8 cellular contexts compared by ENCODE assay signal in genomic region chr6:28161410-28162079, GRCh38. TPM values are rescaled to one million over a fixed set of nuclear protein-coding genes. Genes with fewer than 3 reads are reported as not detected.
DNase-seq lines count a peak whose midpoint lies in the region; ATAC-seq and TF ChIP-seq lines count a peak whose summit lies in the region.

No MANE protein-coding gene starts in this region.

- peak in 1 of 4 donors; percentile 8 for TF ChIP-seq POLR2A in esophagus squamous epithelium (IDR thresholded peaks at IDR 0.05)

- H3K36me3 Mint-ChIP-seq in naive thymus-derived CD4-positive, alpha-beta T cell = peaks cover 23 to 54% (median 37%) of the 10 kb centered on the region in 5 donors

- TF ChIP-seq CTCF in esophagus squamous epithelium (IDR thresholded peaks at IDR 0.05) = no peak

- POLR2A ChIA-PET in naive thymus-derived CD4-positive, alpha-beta T cell (lab: Charles Lee) = interaction anchor here (0.6 to 1.0 kb wide), 4 partner anchors 20 to 779 kb away, joined by 3 to 4 read pairs (median 3); partner anchors contain the start of genes ZKSCAN8 and ZSCAN26

- ATAC-seq in HG03139 (IDR thresholded peaks at IDR 0.05; ENCODE audit: unreplicated experiment) = peak; percentile 89
- peak; percentile 97 for ATAC-seq in naive thymus-derived CD4-positive, alpha-beta T cell

- H3K4me3 ChIP-seq in NT2/D1 (ENCODE audit: insufficient read length, low read depth) (peak overlapping the region; percentile 65), esophagus squamous epithelium (peak overlapping the region; percentile 27 to 64 (median 46))
- peak overlapping the region; percentile 54 for H3K4me3 ChIP-seq in naive thymus-derived CD4-positive, alpha-beta T cell (ENCODE audit: low read length)

- H3K27me3 Mint-ChIP-seq in naive thymus-derived CD4-positive, alpha-beta T cell = peaks cover 0 to 8% (median 5%) of the 10 kb centered on the region in 5 donors

- H3K9me3 ChIP-seq in NT2/D1 (ENCODE audit: insufficient read depth, low read length) = no peaks in the 10 kb centered on the region
- no peaks in the 10 kb centered on the region for H3K9me3 ChIP-seq in esophagus squamous epithelium
- no peaks in the 10 kb centered on the region for H3K9me3 ChIP-seq in naive thymus-derived CD4-positive, alpha-beta T cell (ENCODE audit: control insufficient read depth in 2 of 3, low read length in 3 of 3)

- CTCF ChIA-PET in naive thymus-derived CD4-positive, alpha-beta T cell (lab: Charles Lee) = no interaction called here

- H3K4me1 ChIP-seq in NT2/D1 (ENCODE audit: insufficient read depth, insufficient read length) = no peaks in the 10 kb centered on the region
- H3K4me1 ChIP-seq in esophagus squamous epithelium = peaks cover 0 to 16% (median 0%) of the 10 kb centered on the region in 3 donors
- H3K4me1 ChIP-seq in naive thymus-derived CD4-positive, alpha-beta T cell (ENCODE audit: control insufficient read depth in 2 of 2, insufficient read depth in 2 of 2, low read length in 2 of 2) = peaks cover 0 to 11% of the 10 kb centered on the region in 2 donors

- H3K36me3 ChIP-seq in NT2/D1 (ENCODE audit: insufficient read depth, insufficient read length, low read length) = peaks cover 7% of the 10 kb centered on the region
- H3K36me3 ChIP-seq in esophagus squamous epithelium = peaks cover 0 to 29% (median 0%) of the 10 kb centered on the region in 3 donors
- H3K36me3 ChIP-seq in naive thymus-derived CD4-positive, alpha-beta T cell (ENCODE audit: control insufficient read depth in 2 of 3, insufficient read depth in 3 of 3, low read length in 3 of 3) = no peaks in the 10 kb centered on the region

- peak overlapping the region; percentile 64 to 85 (median 79) for H3K4me3 Mint-ChIP-seq in naive thymus-derived CD4-positive, alpha-beta T cell

- 6 to 15% methylated on average over 10 to 21 of the region's 32 CpGs for WGBS in esophagus squamous epithelium, 2 donors

- H3K27me3 ChIP-seq in NT2/D1 (ENCODE audit: insufficient read depth, insufficient read length) = no peaks in the 10 kb centered on the region
- no peaks in the 10 kb centered on the region for H3K27me3 ChIP-seq in esophagus squamous epithelium
- H3K27me3 ChIP-seq in naive thymus-derived CD4-positive, alpha-beta T cell (ENCODE audit: control insufficient read depth in 2 of 2, insufficient read depth in 2 of 2, low read length in 2 of 2) = no peaks in the 10 kb centered on the region

- peak overlapping the region in 1 of 4 donors; percentile 7 for H3K27ac ChIP-seq in esophagus squamous epithelium
- peak overlapping the region; percentile 15 for H3K27ac ChIP-seq in naive thymus-derived CD4-positive, alpha-beta T cell (ENCODE audit: low read depth, low read length)

- peak overlapping the region in 8 of 9 donors; percentile 5 to 77 (median 46) for H3K27ac Mint-ChIP-seq in naive thymus-derived CD4-positive, alpha-beta T cell

- H3K9me3 Mint-ChIP-seq in naive thymus-derived CD4-positive, alpha-beta T cell = peaks cover 0 to 16% (median 5%) of the 10 kb centered on the region in 11 donors

- H3K4me1 Mint-ChIP-seq in naive thymus-derived CD4-positive, alpha-beta T cell = peaks cover 8 to 17% (median 16%) of the 10 kb centered on the region in 7 donors

- peak; percentile 51 to 65 for DNase-seq in NCI-H187 (lab: John Stamatoyannopoulos, UW)
- DNase-seq in NCI-H187 treated with DMSO at 0.1 percent for 48 hours (lab: John Stamatoyannopoulos, UW) = no peak
- DNase-seq in NT2/D1 (ENCODE audit: low read depth, low spot score) = peak; percentile 73
- peak; percentile 88 for DNase-seq in activated T-cell treated with anti-CD3 and anti-CD28 coated beads, Interleukin-2, amount 50 U/mL, for 1 hour
- no peak for DNase-seq in esophagus squamous epithelium (lab: John Stamatoyannopoulos, UW)
- DNase-seq in naive thymus-derived CD4-positive, alpha-beta T cell = peak; percentile 63 to 88 (median 80)
- DNase-seq in stimulated activated CD8-positive, alpha-beta memory T cell treated with anti-CD3 and anti-CD28 coated beads, Interleukin-7, amount 100 ng/mL, for 48 hours (ENCODE audit: extremely low read depth in 1 of 2, low read depth in 1 of 2) = peak; percentile 66 to 79

- intact Hi-C loops in esophagus squamous epithelium (cut with DNase I) = no loop called here
- intact Hi-C loops in naive thymus-derived CD4-positive, alpha-beta T cell (cut with micrococcal nuclease) = loop anchor here in 1 of 2 donors (1.0 kb wide), 1 partner anchor 20 kb away; the partner anchor contains the start of gene ZKSCAN8

- peak overlapping the region; percentile 83 for H3K9ac ChIP-seq in NT2/D1 (ENCODE audit: insufficient read length, low read depth)

RNA-seq across cellular contexts. Expression of gene ZKSCAN8, which starts 19.9 kb away (rescaled TPM):
- 10 to 100 TPM in 1 of 4 donors, 1 to 10 TPM in 3; 2.2 to 17.5 (median 5.9) TPM for total RNA-seq in esophagus squamous epithelium
- total RNA-seq in naive thymus-derived CD4-positive, alpha-beta T cell = 10 to 100 TPM; 23.8 to 46.7 (median 25.7) TPM
- polyA plus RNA-seq in naive thymus-derived CD4-positive, alpha-beta T cell = 1 to 10 TPM in 1 of 2 donors, under 1 TPM in 1; 0.52 to 3.3 TPM

RNA-seq across cellular contexts. Expression of gene ZSCAN16, which starts 37.1 kb away (rescaled TPM):
- total RNA-seq in esophagus squamous epithelium = 1 to 10 TPM; 2.8 to 4.4 (median 3.6) TPM
- total RNA-seq in naive thymus-derived CD4-positive, alpha-beta T cell = 10 to 100 TPM in 2 of 5 experiments, 1 to 10 TPM in 3; 6.4 to 13.9 (median 7.6) TPM
- 10 to 100 TPM; 13.6 to 15.7 TPM for polyA plus RNA-seq in naive thymus-derived CD4-positive, alpha-beta T cell

Comparison
In these comparisons a context has a peak if more than half of its experiments do, and no peak if none do; other contexts are left out.
1. DNase-seq: peak in NCI-H187 (2 of 2), NT2/D1 (single experiment), activated T-cell treated with anti-CD3 and anti-CD28 coated beads, Interleukin-2, amount 50 U/mL, for 1 hour (single experiment), naive thymus-derived CD4-positive, alpha-beta T cell (9 of 9) and stimulated activated CD8-positive, alpha-beta memory T cell treated with anti-CD3 and anti-CD28 coated beads, Interleukin-7, amount 100 ng/mL, for 48 hours (2 of 2); none in NCI-H187 treated with DMSO at 0.1 percent for 48 hours (single experiment) and esophagus squamous epithelium (single experiment).
2. Peak in every context shown above with its lines, with median percentiles within 50 percentile points of each other: H3K4me3 ChIP-seq.